Comparison of ENCODE assay signal across 10 cellular contexts in the genomic region with DNA sequence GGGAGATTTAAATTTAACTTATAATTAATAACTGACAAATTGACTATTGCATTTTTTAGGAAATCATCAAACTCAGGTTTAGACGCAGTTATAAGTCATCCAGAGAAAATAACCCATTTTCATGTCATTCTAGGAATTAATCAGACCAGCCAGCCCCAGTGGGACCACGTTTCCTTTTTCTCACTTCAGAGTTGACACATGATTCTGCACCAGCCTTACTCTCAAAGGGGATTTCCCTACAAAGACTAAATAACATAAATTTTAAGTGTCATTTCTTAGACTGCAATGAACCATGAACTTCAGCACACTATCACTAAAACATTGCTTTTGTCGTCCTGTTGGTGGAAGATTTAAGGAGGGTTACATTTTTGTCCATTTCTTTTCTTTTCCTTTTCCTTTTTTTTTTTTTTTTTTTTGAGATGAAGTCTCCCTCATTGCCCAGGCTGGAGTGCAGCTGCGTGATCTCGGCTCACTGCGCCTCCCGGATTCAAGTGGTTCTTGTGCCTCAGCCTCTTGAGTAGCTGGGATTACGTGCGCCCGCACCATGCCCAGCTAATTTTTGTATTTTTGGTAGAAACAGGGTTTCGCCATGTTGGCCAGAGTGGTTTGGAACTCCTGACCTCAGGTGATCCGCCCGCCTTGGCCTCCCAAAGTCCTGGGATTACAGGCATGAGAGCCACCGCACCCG. TPM values are rescaled to one million over a fixed set of nuclear protein-coding genes. Genes with fewer than 3 reads are reported as not detected.
A peak's percentile ranks its signal among the peaks of the same experiment; 100 is the strongest.
DNase-seq lines count a peak whose midpoint lies in the region; ATAC-seq and TF ChIP-seq lines count a peak whose summit lies in the region.
"Had no signal": no experiment of that assay in that cellular context is flagged by ENCODE, and none has a peak within 500 bp of the region (broad histone marks: within the 10 kb centered on the region; RNA-seq: fewer than 3 reads in every experiment).

No MANE protein-coding gene starts in this region.

- no peak overlapping the region for H3K27ac ChIP-seq in ascending aorta

- TF ChIP-seq CTCF in activated B cell treated with CpG ODN at 0.5 μM for 24 hours (IDR thresholded peaks at IDR 0.05) (no peak), ascending aorta (IDR thresholded peaks at IDR 0.05) (no peak)

- H3K9me3 ChIP-seq in ascending aorta: no peaks in the 10 kb centered on the region

- in situ Hi-C loops in G401 (cut with HindIII; ENCODE audit: low sequenced_read_pairs): no loop called here

- POLR2A ChIA-PET in activated B cell treated with CpG ODN at 0.5 μM for 24 hours (lab: Charles Lee): interaction anchor here (0.7 kb wide), 1 partner anchor 55 kb away, joined by 3 read pairs; no protein-coding TSS in a partner anchor

- peak; percentile 68 for ATAC-seq in HG02798 (IDR thresholded peaks at IDR 0.05; ENCODE audit: poor library complexity, unreplicated experiment)
- peak; percentile 68 for ATAC-seq in activated B cell treated with CpG ODN at 0.5 μM for 24 hours (ENCODE audit: low read depth)
- ATAC-seq: naive thymus-derived CD8-positive, alpha-beta T cell had no signal

- CTCF ChIA-PET in activated B cell treated with CpG ODN at 0.5 μM for 24 hours (lab: Charles Lee): no interaction called here

- no peaks in the 10 kb centered on the region for H3K4me1 ChIP-seq in ascending aorta

- no peaks in the 10 kb centered on the region for H3K36me3 ChIP-seq in ascending aorta

- H3K4me3 Mint-ChIP-seq in activated B cell treated with CpG ODN at 0.5 μM for 24 hours: peak overlapping the region; percentile 17
- peak overlapping the region; percentile 2 for H3K4me3 Mint-ChIP-seq in stimulated activated naive CD8-positive, alpha-beta T cell treated with anti-CD3 and anti-CD28 coated beads, Interleukin-15, Interleukin-2, amounts not matched to agents 100 ng/mL and 50 ng/mL, for 24 hours
- H3K4me3 Mint-ChIP-seq: naive thymus-derived CD8-positive, alpha-beta T cell had no signal

- no peaks in the 10 kb centered on the region for H3K9me3 Mint-ChIP-seq in activated B cell treated with CpG ODN at 0.5 μM for 24 hours
- H3K9me3 Mint-ChIP-seq in stimulated activated naive CD8-positive, alpha-beta T cell treated with anti-CD3 and anti-CD28 coated beads, Interleukin-15, Interleukin-2, amounts not matched to agents 100 ng/mL and 50 ng/mL, for 24 hours: peaks cover 9% of the 10 kb centered on the region

- no peaks in the 10 kb centered on the region for H3K27me3 Mint-ChIP-seq in activated B cell treated with CpG ODN at 0.5 μM for 24 hours
- peaks cover 18% of the 10 kb centered on the region for H3K27me3 Mint-ChIP-seq in stimulated activated naive CD8-positive, alpha-beta T cell treated with anti-CD3 and anti-CD28 coated beads, Interleukin-15, Interleukin-2, amounts not matched to agents 100 ng/mL and 50 ng/mL, for 24 hours

- intact Hi-C loops in activated B cell treated with CpG ODN at 0.5 μM for 24 hours (cut with micrococcal nuclease) (loop anchor here (1.0 kb wide), 1 partner anchor 47 kb away; no protein-coding TSS in a partner anchor), ascending aorta (cut with DNase I) (no loop called here)

- no peaks in the 10 kb centered on the region for H3K27me3 ChIP-seq in ascending aorta

- peak overlapping the region; percentile 22 for H3K27ac Mint-ChIP-seq in activated B cell treated with CpG ODN at 0.5 μM for 24 hours
- peak overlapping the region; percentile 11 for H3K27ac Mint-ChIP-seq in stimulated activated naive CD8-positive, alpha-beta T cell treated with anti-CD3 and anti-CD28 coated beads, Interleukin-15, Interleukin-2, amounts not matched to agents 100 ng/mL and 50 ng/mL, for 24 hours
- H3K27ac Mint-ChIP-seq: naive thymus-derived CD8-positive, alpha-beta T cell had no signal

- H3K36me3 Mint-ChIP-seq in activated B cell treated with CpG ODN at 0.5 μM for 24 hours (ENCODE audit: low read depth): no peaks in the 10 kb centered on the region
- no peaks in the 10 kb centered on the region for H3K36me3 Mint-ChIP-seq in stimulated activated naive CD8-positive, alpha-beta T cell treated with anti-CD3 and anti-CD28 coated beads, Interleukin-15, Interleukin-2, amounts not matched to agents 100 ng/mL and 50 ng/mL, for 24 hours (ENCODE audit: low read depth)

- H3K4me3 ChIP-seq in ascending aorta: no peak overlapping the region

- DNase-seq in activated T-cell treated with anti-CD3 and anti-CD28 coated beads for 24 hours (ENCODE audit: low read depth): peak; percentile 33
- DNase-seq in activated T-cell treated with anti-CD3 and anti-CD28 coated beads, Interleukin-2, amount 50 U/mL, for 1 hour: no peak
- no peak for DNase-seq in activated B cell treated with CpG ODN at 0.5 μM for 24 hours
- no peak for DNase-seq in G401 (ENCODE audit: low spot score)
- DNase-seq in SHP77 treated with DMSO at 0.1 percent for 48 hours (lab: John Stamatoyannopoulos, UW): no peak
- DNase-seq in ascending aorta (ENCODE audit: low spot score in 2 of 2): no peak
- DNase-seq: IMR-90; naive thymus-derived CD8-positive, alpha-beta T cell had no signal

- peaks cover 38% of the 10 kb centered on the region for H3K4me1 Mint-ChIP-seq in activated B cell treated with CpG ODN at 0.5 μM for 24 hours
- peaks cover 57% of the 10 kb centered on the region for H3K4me1 Mint-ChIP-seq in stimulated activated naive CD8-positive, alpha-beta T cell treated with anti-CD3 and anti-CD28 coated beads, Interleukin-15, Interleukin-2, amounts not matched to agents 100 ng/mL and 50 ng/mL, for 24 hours (ENCODE audit: low read depth)

RNA-seq across cellular contexts. Expression of gene IPCEF1, which starts 3.6 kb away (rescaled TPM):
- total RNA-seq in activated B cell treated with CpG ODN at 0.5 μM for 24 hours: 1.8 and 2.1 TPM in 2 replicates
- total RNA-seq in G401 (2014; rRNA removed; shearing (Covaris generic)): not detected in 2 replicates
- not detected for total RNA-seq in ascending aorta
